Comparison of ENCODE assay signal across 1 cellular context in genomic region chr3:188037116-188037718, GRCh38.
A peak's percentile ranks its signal among the peaks of the same experiment; 100 is the strongest.
TF ChIP-seq lines count a peak whose summit lies in the region.

No MANE protein-coding gene starts in this region.

TF ChIP-seq in HepG2, 621 proteins besides CTCF, POLR2A, EP300 and RAD21 (continued from another document):
- TF ChIP-seq CSRNP2 (CRISPR knock-in tag; conservative IDR thresholded peaks at IDR 0.05; ENCODE audit: low read depth) (no peak), SNAPC2 (CRISPR knock-in tag; IDR thresholded peaks at IDR 0.05) (no peak), ZNF326 (CRISPR knock-in tag; IDR thresholded peaks at IDR 0.05; ENCODE audit: borderline replicate concordance) (no peak), ZNF737 (CRISPR knock-in tag; IDR thresholded peaks at IDR 0.05; ENCODE audit: borderline replicate concordance) (no peak), FLYWCH1 (CRISPR knock-in tag; IDR thresholded peaks at IDR 0.05) (no peak), RXRB (CRISPR knock-in tag; IDR thresholded peaks at IDR 0.05; ENCODE audit: borderline replicate concordance) (peak; percentile 32; the same call in 1 of the 2 replicates), ZNF674 (CRISPR knock-in tag; IDR thresholded peaks at IDR 0.05; ENCODE audit: low read depth) (no peak), ZNF10 (CRISPR knock-in tag; IDR thresholded peaks at IDR 0.05; ENCODE audit: borderline replicate concordance, low read depth) (no peak), RBFOX2 (IDR thresholded peaks at IDR 0.05; ENCODE audit: low read depth, low read length) (0 out of 2 replicates have a peak, but pooled peaks have one; percentile 21), WIZ (CRISPR knock-in tag; IDR thresholded peaks at IDR 0.05) (no peak), STAT5B (CRISPR knock-in tag; IDR thresholded peaks at IDR 0.05) (no peak), ZNF614 (CRISPR knock-in tag; IDR thresholded peaks at IDR 0.05; ENCODE audit: borderline replicate concordance) (no peak), ZNF816 (CRISPR knock-in tag; IDR thresholded peaks at IDR 0.05; ENCODE audit: borderline replicate concordance) (no peak), ZNF34 (CRISPR knock-in tag; IDR thresholded peaks at IDR 0.05; ENCODE audit: borderline replicate concordance) (no peak), ZIK1 (CRISPR knock-in tag; IDR thresholded peaks at IDR 0.05; ENCODE audit: borderline replicate concordance, low read depth) (no peak), SMAD1 (CRISPR knock-in tag; IDR thresholded peaks at IDR 0.05; ENCODE audit: borderline replicate concordance, low read depth) (no peak)
- TF ChIP-seq, protein P1, sequence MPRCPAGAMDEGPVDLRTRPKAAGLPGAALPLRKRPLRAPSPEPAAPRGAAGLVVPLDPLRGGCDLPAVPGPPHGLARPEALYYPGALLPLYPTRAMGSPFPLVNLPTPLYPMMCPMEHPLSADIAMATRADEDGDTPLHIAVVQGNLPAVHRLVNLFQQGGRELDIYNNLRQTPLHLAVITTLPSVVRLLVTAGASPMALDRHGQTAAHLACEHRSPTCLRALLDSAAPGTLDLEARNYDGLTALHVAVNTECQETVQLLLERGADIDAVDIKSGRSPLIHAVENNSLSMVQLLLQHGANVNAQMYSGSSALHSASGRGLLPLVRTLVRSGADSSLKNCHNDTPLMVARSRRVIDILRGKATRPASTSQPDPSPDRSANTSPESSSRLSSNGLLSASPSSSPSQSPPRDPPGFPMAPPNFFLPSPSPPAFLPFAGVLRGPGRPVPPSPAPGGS (CRISPR knock-in tag; IDR thresholded peaks at IDR 0.05) = 0 out of 2 replicates have a peak, but pooled peaks have one; percentile 10
